In genomic region chr1:906532-907420, GRCh38 we compare ENCODE assay signal across 1 cellular context.
TF ChIP-seq lines count a peak whose summit lies in the region.

No MANE protein-coding gene starts in this region.

TF ChIP-seq in HEK293, 187 proteins besides CTCF, POLR2A, EP300 and RAD21 (continued from another document):
- TF ChIP-seq ZNF692 (tag by site-specific recombination; IDR thresholded peaks at IDR 0.05), result peak; percentile 88
- peak; percentile 63 for TF ChIP-seq ZNF341 (tag by site-specific recombination; IDR thresholded peaks at IDR 0.05; ENCODE audit: low read depth)
- peak; percentile 47; the same call in 1 of the 2 replicates for TF ChIP-seq BCL11B (tag by site-specific recombination; IDR thresholded peaks at IDR 0.05; ENCODE audit: low read depth)
- no peak for TF ChIP-seq WT1 (tag by site-specific recombination; IDR thresholded peaks at IDR 0.05)
- TF ChIP-seq ZIC2 (tag by site-specific recombination; IDR thresholded peaks at IDR 0.05), result peak; percentile 61
- TF ChIP-seq OSR2 (tag by site-specific recombination; IDR thresholded peaks at IDR 0.05), result peak; percentile 69
- TF ChIP-seq ZBTB48 (tag by site-specific recombination; IDR thresholded peaks at IDR 0.05), result peak; percentile 68; the same call in 1 of the 2 replicates
- no peak for TF ChIP-seq ZBTB1 (tag by site-specific recombination; IDR thresholded peaks at IDR 0.05)
- TF ChIP-seq ZFP37 (tag by site-specific recombination; IDR thresholded peaks at IDR 0.05), result no peak
- TF ChIP-seq ZNF629 (tag by site-specific recombination; IDR thresholded peaks at IDR 0.05), result no peak
- TF ChIP-seq, protein P1, sequence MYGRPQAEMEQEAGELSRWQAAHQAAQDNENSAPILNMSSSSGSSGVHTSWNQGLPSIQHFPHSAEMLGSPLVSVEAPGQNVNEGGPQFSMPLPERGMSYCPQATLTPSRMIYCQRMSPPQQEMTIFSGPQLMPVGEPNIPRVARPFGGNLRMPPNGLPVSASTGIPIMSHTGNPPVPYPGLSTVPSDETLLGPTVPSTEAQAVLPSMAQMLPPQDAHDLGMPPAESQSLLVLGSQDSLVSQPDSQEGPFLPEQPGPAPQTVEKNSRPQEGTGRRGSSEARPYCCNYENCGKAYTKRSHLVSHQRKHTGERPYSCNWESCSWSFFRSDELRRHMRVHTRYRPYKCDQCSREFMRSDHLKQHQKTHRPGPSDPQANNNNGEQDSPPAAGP (tag by site-specific recombination; IDR thresholded peaks at IDR 0.05), result 0 out of 2 replicates have a peak, but pooled peaks have one; percentile 25
- TF ChIP-seq ZNF658 (tag by site-specific recombination; IDR thresholded peaks at IDR 0.05), result no peak
- TF ChIP-seq ZNF112 (tag by site-specific recombination; IDR thresholded peaks at IDR 0.05), result no peak
- no peak for TF ChIP-seq ZNF501 (tag by site-specific recombination; IDR thresholded peaks at IDR 0.05)
- TF ChIP-seq ZNF600 (tag by site-specific recombination; IDR thresholded peaks at IDR 0.05), result peak; percentile 72
- TF ChIP-seq PRDM10 (tag by site-specific recombination; IDR thresholded peaks at IDR 0.05), result no peak
- TF ChIP-seq BCL11A (tag by site-specific recombination; IDR thresholded peaks at IDR 0.05; ENCODE audit: low read depth), result no peak; the same call in 1 of the 2 replicates
TF ChIP-seq in HEK293: peak in this region for 18.
